1 cellular context compared by ENCODE assay signal in genomic region chr16:89217138-89217387, GRCh38.
A peak's percentile ranks its signal among the peaks of the same experiment; 100 is the strongest.
TF ChIP-seq lines count a peak whose summit lies in the region.

No MANE protein-coding gene starts in this region.

TF ChIP-seq in K562, 482 proteins besides CTCF, POLR2A, EP300 and RAD21:
- TF ChIP-seq ZNF639 (CRISPR knock-in tag; conservative IDR thresholded peaks at IDR 0.05 in 1 of 2, IDR thresholded peaks at IDR 0.05 in 1 of 2) (0 out of 4 replicates have a peak, but pooled peaks of 1 of the 2 experiments have one; percentile 17), POLR3G (IDR thresholded peaks at IDR 0.05; ENCODE audit: extremely low read depth, insufficient read length, insufficient replicate concordance) (no peak)
